9 cellular contexts compared by ENCODE assay signal in the genomic region with DNA sequence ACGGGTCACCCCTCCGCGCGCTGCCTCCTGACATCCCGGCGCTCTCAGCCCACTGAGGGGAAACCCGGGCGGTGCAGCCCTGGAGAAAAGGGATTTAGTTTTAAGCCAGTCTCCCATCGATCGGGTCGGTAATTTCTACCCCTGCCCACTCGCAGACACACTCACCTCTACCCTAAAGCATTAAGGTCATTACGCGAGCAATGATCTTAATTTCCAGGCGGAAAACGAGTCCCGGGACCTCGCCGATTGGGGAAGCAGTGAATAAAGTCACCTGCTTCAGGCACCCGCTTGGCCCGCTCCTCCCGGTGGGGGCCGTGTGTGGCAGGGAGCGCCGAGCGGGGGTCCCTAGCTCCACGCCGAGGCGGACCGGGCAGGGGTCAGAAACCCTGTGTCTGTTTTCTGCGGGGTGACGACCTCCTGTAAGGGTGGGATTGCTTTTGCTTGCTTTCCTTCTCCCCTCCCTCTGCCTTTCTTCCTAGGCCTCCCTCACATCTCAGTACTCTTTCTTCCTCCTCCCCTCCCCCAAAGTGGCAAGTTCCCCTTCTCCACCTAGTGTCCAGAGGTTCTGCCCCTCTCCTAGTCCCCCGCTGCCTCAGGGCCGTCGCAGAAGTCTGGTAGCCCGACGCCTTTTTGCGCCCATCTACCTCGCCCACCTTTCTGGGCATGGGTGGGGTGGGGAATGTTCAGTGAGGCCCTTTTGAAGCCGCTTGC.
A peak's percentile ranks its signal among the peaks of the same experiment; 100 is the strongest.
DNase-seq lines count a peak whose midpoint lies in the region; ATAC-seq and TF ChIP-seq lines count a peak whose summit lies in the region.
"Had no signal": no experiment of that assay in that cellular context is flagged by ENCODE, and none has a peak within 500 bp of the region (broad histone marks: within the 10 kb centered on the region; RNA-seq: fewer than 3 reads in every experiment).

No MANE protein-coding gene starts in this region.

- peak; percentile 31 for DNase-seq in EL
- peak; percentile 50 for DNase-seq in UCSD-AML1 (lab: John Stamatoyannopoulos, UW; ENCODE audit: unreplicated experiment)
- no peak for DNase-seq in left ventricle myocardium superior
- peak; percentile 19 to 52 for DNase-seq in psoas muscle
- no peak for DNase-seq in cortex of kidney (lab: John Stamatoyannopoulos, UW)
- no peak for DNase-seq in activated CD4-positive, alpha-beta T cell treated with anti-CD3 and anti-CD28 coated beads, Interleukin-2, amount 50 U/mL, for 4 hours
- no peak for DNase-seq in COR-L47 (lab: John Stamatoyannopoulos, UW)
- DNase-seq: activated CD8-positive, alpha-beta memory T cell treated with anti-CD3 and anti-CD28 coated beads for 24 hours had no signal

- 39 to 50% (median 48%) methylated on average over 40 of the region's 40 CpGs for WGBS in psoas muscle, 3 donors

- peak; percentile 8 for ATAC-seq in left ventricle myocardium superior
- ATAC-seq in psoas muscle, result peak in 3 of 4 donors; percentile 9 to 50 (median 21)
- ATAC-seq in HG03565 (IDR thresholded peaks at IDR 0.05; ENCODE audit: unreplicated experiment), result no peak

- H3K4me1 ChIP-seq in psoas muscle, result peaks cover 20% of the 10 kb centered on the region

- no peaks in the 10 kb centered on the region for H3K36me3 ChIP-seq in psoas muscle (ENCODE audit: insufficient read depth in 1 of 2, low read depth in 1 of 2)

- H3K27me3 ChIP-seq in psoas muscle (ENCODE audit: insufficient read depth in 3 of 3, low read length in 2 of 3), result peaks cover 0 to 85% (median 41%) of the 10 kb centered on the region in 3 donors

- no peak for TF ChIP-seq CTCF in psoas muscle (IDR thresholded peaks at IDR 0.05)

- intact Hi-C loops in left ventricle myocardium superior (cut with micrococcal nuclease) (no loop called here), psoas muscle (cut with DNase I) (loop anchor here (5.0 to 10.0 kb wide), 5 partner anchors 140 to 1267 kb away; a partner anchor contains a TSS)

- no peak overlapping the region for H3K27ac ChIP-seq in psoas muscle

- peak overlapping the region; percentile 66 for H3K4me3 ChIP-seq in psoas muscle

- H3K9me3 ChIP-seq in psoas muscle, result no peaks in the 10 kb centered on the region

Comparison
In these comparisons a context has a peak if more than half of its experiments do, and no peak if none do; other contexts are left out.
1. DNase-seq: peak in EL (single experiment), UCSD-AML1 (single experiment) and psoas muscle (2 of 2); none in left ventricle myocardium superior (single experiment), cortex of kidney (single experiment), activated CD4-positive, alpha-beta T cell treated with anti-CD3 and anti-CD28 coated beads, Interleukin-2, amount 50 U/mL, for 4 hours (0 of 2) and COR-L47 (single experiment).